Comparison of ENCODE assay signal across 29 cellular contexts in genomic region chr10:46169736-46170135, GRCh38.
"Had no signal": no experiment of that assay in that cellular context is flagged by ENCODE, and none has a peak within 500 bp of the region (broad histone marks: within the 10 kb centered on the region; RNA-seq: fewer than 3 reads in every experiment).

No MANE protein-coding gene starts in this region.

- H3K27me3 Mint-ChIP-seq: dendritic cell treated with granulocyte-macrophage colony-stimulating factor and Interleukin-4, amounts not matched to agents 40 ng/mL and 50 ng/mL, for 4 days; effector memory CD8-positive, alpha-beta T cell had no signal

- FAIRE-seq: endometrium, endothelial cell of umbilical vein, frontal cortex had no signal

- H3K9me3 ChIP-seq: colonic mucosa had no signal

- H2AFZ ChIP-seq: hepatocyte had no signal

- DNase-seq: colonic mucosa; cortex of kidney; dermis blood vessel endothelial cell; dorsolateral prefrontal cortex; effector CD4-positive, alpha-beta T cell; effector CD8-positive, alpha-beta T cell; effector memory CD4-positive, alpha-beta T cell; effector memory CD8-positive, alpha-beta T cell; endodermal cell; erythroblast; esophagus squamous epithelium; foreskin fibroblast; foreskin keratinocyte; foreskin melanocyte; gastrocnemius medialis; glutamatergic neuron; head of caudate nucleus; heart left ventricle; heart right ventricle had no signal

- H3K27me3 ChIP-seq: colonic mucosa, dorsolateral prefrontal cortex, esophagus muscularis mucosa, esophagus squamous epithelium, gastrocnemius medialis, gastroesophageal sphincter, heart left ventricle, hepatocyte had no signal

- H3K79me2 ChIP-seq: hepatocyte had no signal

- H3K4me1 Mint-ChIP-seq: endodermal cell had no signal

- H3K4me3 ChIP-seq: colonic mucosa, coronary artery, dorsolateral prefrontal cortex, esophagus muscularis mucosa, esophagus squamous epithelium, gastrocnemius medialis, gastroesophageal sphincter, heart left ventricle, heart right ventricle had no signal

- H3K9me3 Mint-ChIP-seq: effector memory CD8-positive, alpha-beta T cell had no signal

- H3K4me3 Mint-ChIP-seq: dendritic cell treated with granulocyte-macrophage colony-stimulating factor and Interleukin-4, amounts not matched to agents 40 ng/mL and 50 ng/mL, for 4 days; effector memory CD8-positive, alpha-beta T cell; endodermal cell had no signal

- H3K27ac Mint-ChIP-seq: dendritic cell treated with granulocyte-macrophage colony-stimulating factor and Interleukin-4, amounts not matched to agents 40 ng/mL and 50 ng/mL, for 4 days; effector memory CD8-positive, alpha-beta T cell; endodermal cell had no signal

- H3K4me1 ChIP-seq: colonic mucosa, esophagus muscularis mucosa, esophagus squamous epithelium, foreskin keratinocyte, gastrocnemius medialis, gastroesophageal sphincter, heart left ventricle, heart right ventricle had no signal

- ATAC-seq: effector memory CD8-positive, alpha-beta T cell; esophagus mucosa; foreskin keratinocyte; gastrocnemius medialis; gastroesophageal sphincter; heart left ventricle; heart right ventricle had no signal

- H3K27ac ChIP-seq: colonic mucosa, coronary artery, dorsolateral prefrontal cortex, epithelial cell of prostate, esophagus muscularis mucosa, esophagus squamous epithelium, foreskin keratinocyte, gastrocnemius medialis, gastroesophageal sphincter, heart left ventricle, heart right ventricle, hepatocyte had no signal

- H3K36me3 ChIP-seq: colonic mucosa, esophagus muscularis mucosa, esophagus squamous epithelium, gastrocnemius medialis, gastroesophageal sphincter, heart left ventricle, heart right ventricle had no signal

- H3K4me2 ChIP-seq: hepatocyte had no signal
